In genomic region chr1:26043765-26044164, GRCh38 we compare ENCODE assay signal across 28 cellular contexts. TPM values are rescaled to one million over a fixed set of nuclear protein-coding genes. Genes with fewer than 3 reads are reported as not detected.
"Had no signal": no experiment of that assay in that cellular context is flagged by ENCODE, and none has a peak within 500 bp of the region (broad histone marks: within the 10 kb centered on the region; RNA-seq: fewer than 3 reads in every experiment).

No MANE protein-coding gene starts in this region.

- DNase-seq: activated CD4-positive, alpha-beta T cell treated with anti-CD3 and anti-CD28 coated beads for 48 hours; activated CD4-positive, alpha-beta T cell treated with anti-CD3 and anti-CD28 coated beads, Interleukin-2, amount 50 U/mL, for 4 hours; activated CD4-positive, CD25-positive, alpha-beta regulatory T cell treated with anti-CD3 and anti-CD28 coated beads, Interleukin-2, amount 50 U/mL, for 72 hours; activated CD8-positive, alpha-beta memory T cell treated with anti-CD3 and anti-CD28 coated beads, Interleukin-2, amount 50 U/mL, for 48 hours; activated CD8-positive, alpha-beta T cell treated with anti-CD3 and anti-CD28 coated beads, Interleukin-2, amount 10 ng/mL, durations not matched to agents 7 days and 5 days; activated naive CD4-positive, alpha-beta T cell treated with anti-CD3 and anti-CD28 coated beads, Interleukin-2, amount 50 U/mL, for 16 hours; activated naive CD8-positive, alpha-beta T cell treated with anti-CD3 and anti-CD28 coated beads, Interleukin-2, amount 10 ng/mL, durations not matched to agents 7 days and 5 days; activated T-cell treated with anti-CD3 and anti-CD28 coated beads, Interleukin-2, amount 50 U/mL, for 1 hour; adrenal gland; anterior cingulate cortex; central memory CD4-positive, alpha-beta T cell; Kasumi-1; KBM-7; NCI-H1048; NCI-H1417; NCI-H1930; NCI-H2171; NCI-H226; NCI-H526 treated with DMSO at 0.1 percent for 48 hours; NCI-H82; PC-3; SHP77 treated with DMSO at 0.1 percent for 48 hours; T-helper 17 cell; T-helper 9 cell had no signal

- H3K9me3 ChIP-seq: adrenal gland, breast epithelium had no signal

- H3K36me3 ChIP-seq: adrenal gland, breast epithelium had no signal

- FAIRE-seq: TTC549 had no signal

- H3K27ac ChIP-seq: adrenal gland, breast epithelium had no signal

- H3K4me3 ChIP-seq: adrenal gland, breast epithelium had no signal

- ATAC-seq: activated CD8-positive, alpha-beta T cell treated with anti-CD3 and anti-CD28 coated beads, Interleukin-2, amount 10 ng/mL, durations not matched to agents 7 days and 5 days; PC-3; T-helper 17 cell; WTC11 had no signal

RNA-seq across cellular contexts. Expression of gene SLC30A2, which starts 2.2 kb away (rescaled TPM):
- total RNA-seq: activated CD8-positive, alpha-beta T cell treated with anti-CD3 and anti-CD28 coated beads, Interleukin-2, amount 10 ng/mL, durations not matched to agents 7 days and 5 days; activated naive CD8-positive, alpha-beta T cell treated with anti-CD3 and anti-CD28 coated beads, Interleukin-2, amount 10 ng/mL, durations not matched to agents 7 days and 5 days; NCI-H460; T-helper 17 cell had no signal

RNA-seq across cellular contexts. Expression of gene EXTL1, which starts 22.2 kb away (rescaled TPM):
- total RNA-seq: activated CD8-positive, alpha-beta T cell treated with anti-CD3 and anti-CD28 coated beads, Interleukin-2, amount 10 ng/mL, durations not matched to agents 7 days and 5 days; activated naive CD8-positive, alpha-beta T cell treated with anti-CD3 and anti-CD28 coated beads, Interleukin-2, amount 10 ng/mL, durations not matched to agents 7 days and 5 days; T-helper 17 cell had no signal

RNA-seq across cellular contexts. Expression of gene TRIM63, which starts 23.7 kb away (rescaled TPM):
- total RNA-seq: activated naive CD8-positive, alpha-beta T cell treated with anti-CD3 and anti-CD28 coated beads, Interleukin-2, amount 10 ng/mL, durations not matched to agents 7 days and 5 days; NCI-H460; PC-3; T-helper 17 cell; WTC11 had no signal
